ENCODE assay signal across 8 cellular contexts in genomic region chr6:148565931-148566663, GRCh38.
DNase-seq lines count a peak whose midpoint lies in the region; ATAC-seq lines count a peak whose summit lies in the region.

No MANE protein-coding gene starts in this region.

- H3K27me3 Mint-ChIP-seq in stimulated activated memory B cell treated with anti-CD40 and anti-IgM and Interleukin-4, amounts not matched to agents 10 μg/mL and 1 μg/mL and 100 μg/mL, for 72 hours: peaks cover 9% of the 10 kb centered on the region

- peak; percentile 54 for ATAC-seq in GM19328 (IDR thresholded peaks at IDR 0.05; ENCODE audit: unreplicated experiment)
- ATAC-seq in stimulated activated memory B cell treated with anti-CD40 and anti-IgM and Interleukin-4, amounts not matched to agents 10 μg/mL and 1 μg/mL and 100 μg/mL, for 72 hours: peak; percentile 75
- ATAC-seq in GM21447 (IDR thresholded peaks at IDR 0.05; ENCODE audit: unreplicated experiment): no peak

- no peaks in the 10 kb centered on the region for H3K9me3 Mint-ChIP-seq in stimulated activated memory B cell treated with anti-CD40 and anti-IgM and Interleukin-4, amounts not matched to agents 10 μg/mL and 1 μg/mL and 100 μg/mL, for 72 hours

- no peaks in the 10 kb centered on the region for H3K36me3 Mint-ChIP-seq in stimulated activated memory B cell treated with anti-CD40 and anti-IgM and Interleukin-4, amounts not matched to agents 10 μg/mL and 1 μg/mL and 100 μg/mL, for 72 hours

- H3K27ac Mint-ChIP-seq in stimulated activated memory B cell treated with anti-CD40 and anti-IgM and Interleukin-4, amounts not matched to agents 10 μg/mL and 1 μg/mL and 100 μg/mL, for 72 hours: peak overlapping the region; percentile 60

- DNase-seq in A172 (ENCODE audit: low spot score) (peak; percentile 71), OCI-M1 (lab: John Stamatoyannopoulos, UW) (peak; percentile 52), fibroblast of peridontal ligament (ENCODE audit: extremely low read depth) (peak; percentile 84), NCI-H446 (lab: John Stamatoyannopoulos, UW) (no peak)
- no peak for DNase-seq in activated effector memory CD4-positive, alpha-beta T cell treated with Interleukin-2 at 50 U/mL for 16 hours

- H3K4me3 Mint-ChIP-seq in stimulated activated memory B cell treated with anti-CD40 and anti-IgM and Interleukin-4, amounts not matched to agents 10 μg/mL and 1 μg/mL and 100 μg/mL, for 72 hours: peak overlapping the region; percentile 6

- peaks cover 18% of the 10 kb centered on the region for H3K4me1 Mint-ChIP-seq in stimulated activated memory B cell treated with anti-CD40 and anti-IgM and Interleukin-4, amounts not matched to agents 10 μg/mL and 1 μg/mL and 100 μg/mL, for 72 hours

Comparison
In these comparisons a context has a peak if more than half of its experiments do, and no peak if none do; other contexts are left out.
1. DNase-seq: peak in A172 (single experiment), OCI-M1 (single experiment) and fibroblast of peridontal ligament (single experiment); none in NCI-H446 (0 of 2) and activated effector memory CD4-positive, alpha-beta T cell treated with Interleukin-2 at 50 U/mL for 16 hours (single experiment).